ENCODE assay signal across 17 cellular contexts in genomic region chr6:107329063-107329462, GRCh38.
DNase-seq lines count a peak whose midpoint lies in the region; ATAC-seq, FAIRE-seq and TF ChIP-seq lines count a peak whose summit lies in the region.
"Had no signal": no experiment of that assay in that cellular context is flagged by ENCODE, and none has a peak within 500 bp of the region (broad histone marks: within the 10 kb centered on the region; RNA-seq: fewer than 3 reads in every experiment).

No MANE protein-coding gene starts in this region.

- no peak overlapping the region for H3K27ac ChIP-seq in Panc1 (ENCODE audit: low read length)
- peak overlapping the region; percentile 15 for H3K27ac ChIP-seq in lower lobe of right lung
- H3K27ac ChIP-seq: 22Rv1, BLaER1, GM23248 had no signal

- DNase-seq in NCI-H2107 treated with DMSO at 0.1 percent for 48 hours (lab: John Stamatoyannopoulos, UW; ENCODE audit: unreplicated experiment): peak; percentile 8
- DNase-seq in NCI-H2107 (lab: John Stamatoyannopoulos, UW): no peak
- DNase-seq in Panc1 (ENCODE audit: low read depth, low spot score): no peak
- no peak for DNase-seq in lower lobe of right lung
- DNase-seq in erythroblast (lab: John Stamatoyannopoulos, UW): no peak
- no peak for DNase-seq in frontal cortex (ENCODE audit: low spot score in 2 of 2)
- DNase-seq: AML-193; Caco-2; CD8-positive, alpha-beta memory T cell; DMS53; GM23248; IMR-90 had no signal

- in situ Hi-C loops in Panc1 (cut with HindIII; ENCODE audit: low pct_unique_long_range_greater_than_20kb, low sequenced_read_pairs): no loop called here

- no peak for FAIRE-seq in frontal cortex (lab: Jason Lieb, UNC)
- FAIRE-seq: GM18507, H54 had no signal

- H3K27me3 ChIP-seq in Panc1 (ENCODE audit: control insufficient read depth, insufficient read depth, low read length): no peaks in the 10 kb centered on the region
- no peaks in the 10 kb centered on the region for H3K27me3 ChIP-seq in lower lobe of right lung (ENCODE audit: low read depth)
- H3K27me3 ChIP-seq: BLaER1 had no signal

- intact Hi-C loops in Panc1 (cut with micrococcal nuclease; ENCODE audit: unreplicated experiment): no loop called here
- intact Hi-C loops in lower lobe of right lung (cut with DNase I): no loop called here

- H3K4me1 ChIP-seq in Panc1 (ENCODE audit: control insufficient read depth, insufficient read depth, low read length): no peaks in the 10 kb centered on the region
- no peaks in the 10 kb centered on the region for H3K4me1 ChIP-seq in lower lobe of right lung
- H3K4me1 ChIP-seq: BLaER1 had no signal

- ATAC-seq in Panc1: no peak
- ATAC-seq in lower lobe of right lung: peak; percentile 63 to 84
- ATAC-seq in GM21367 (IDR thresholded peaks at IDR 0.05; ENCODE audit: unreplicated experiment): no peak

- POLR2A ChIA-PET in Panc1 (lab: Charles Lee): interaction anchor here (0.6 kb wide), 1 partner anchor 209 kb away, joined by 4 read pairs; no protein-coding TSS in a partner anchor

- TF ChIP-seq POLR2A in erythroblast (IDR thresholded peaks at IDR 0.05; ENCODE audit: low read length): no peak

- no peaks in the 10 kb centered on the region for H3K9me3 ChIP-seq in Panc1 (ENCODE audit: control insufficient read depth, insufficient read depth, low read depth, low read length)
- no peaks in the 10 kb centered on the region for H3K9me3 ChIP-seq in lower lobe of right lung
- H3K9me3 ChIP-seq: BLaER1, Caco-2 had no signal

- CTCF ChIA-PET in Panc1 (lab: Charles Lee): interaction anchor here (1.2 kb wide), 1 partner anchor 11 kb away, joined by 3 read pairs; no protein-coding TSS in a partner anchor

- TF ChIP-seq CTCF in Panc1 (IDR thresholded peaks at IDR 0.05) (0 out of 2 replicates have a peak, but pooled peaks have one; percentile 10), lower lobe of right lung (IDR thresholded peaks at IDR 0.05) (no peak)

- BruUV-seq in Panc1 (replicated peaks; lab: Mats Ljungman, UMichigan): no TSS peak

- H3K4me3 ChIP-seq in Panc1 (ENCODE audit: low read depth in 2 of 2, low read length in 2 of 2) (no peak overlapping the region), lower lobe of right lung (no peak overlapping the region)
- H3K4me3 ChIP-seq: BLaER1, GM23248 had no signal

- H3K36me3 ChIP-seq in Panc1 (ENCODE audit: control insufficient read depth, insufficient read depth, low read length): no peaks in the 10 kb centered on the region
- H3K36me3 ChIP-seq in lower lobe of right lung: no peaks in the 10 kb centered on the region
- H3K36me3 ChIP-seq: BLaER1 had no signal

Comparison
In these comparisons a context has a peak if more than half of its experiments do, and no peak if none do; other contexts are left out.
1. ATAC-seq: peak in lower lobe of right lung (2 of 2); none in Panc1 (single experiment) and GM21367 (single experiment).